ENCODE assay signal across 33 cellular contexts in genomic region chr9:96741771-96742170, GRCh38.
"Had no signal": no experiment of that assay in that cellular context is flagged by ENCODE, and none has a peak within 500 bp of the region (broad histone marks: within the 10 kb centered on the region; RNA-seq: fewer than 3 reads in every experiment).

No MANE protein-coding gene starts in this region.

- H3K4me1 ChIP-seq: esophagus muscularis mucosa, foreskin keratinocyte, gastrocnemius medialis had no signal

- H3K4me1 Mint-ChIP-seq: activated B cell treated with CpG ODN at 0.5 μM for 24 hours; activated naive CD4-positive, alpha-beta T cell treated with anti-CD3 and anti-CD28 coated beads, Interleukin-2, amount 10 ng/mL, durations not matched to agents 7 days and 5 days; activated naive CD8-positive, alpha-beta T cell treated with anti-CD3 and anti-CD28 coated beads, Interleukin-2, amount 10 ng/mL, durations not matched to agents 7 days and 5 days; central memory CD8-positive, alpha-beta T cell; endodermal cell; T-helper 17 cell had no signal

- H3K36me3 ChIP-seq: brain microvascular endothelial cell, WERI-Rb-1 had no signal

- H3K4me3 ChIP-seq: coronary artery, dorsolateral prefrontal cortex, esophagus muscularis mucosa, gastrocnemius medialis had no signal

- H3K27ac ChIP-seq: brain microvascular endothelial cell, coronary artery, dorsolateral prefrontal cortex, esophagus muscularis mucosa, foreskin keratinocyte, gastrocnemius medialis, WERI-Rb-1 had no signal

- DNase-seq: activated B cell treated with CpG ODN at 0.5 μM for 24 hours; activated CD4-positive, alpha-beta T cell treated with anti-CD3 and anti-CD28 coated beads for 48 hours; activated CD4-positive, alpha-beta T cell treated with anti-CD3 and anti-CD28 coated beads, Interleukin-2, amount 50 U/mL, for 1 hour; activated CD4-positive, alpha-beta T cell treated with anti-CD3 and anti-CD28 coated beads, Interleukin-2, amount 50 U/mL, for 48 hours; activated CD8-positive, alpha-beta memory T cell treated with anti-CD3 and anti-CD28 coated beads for 24 hours; activated CD8-positive, alpha-beta memory T cell treated with anti-CD3 and anti-CD28 coated beads, Interleukin-2, amount 50 U/mL, for 4 hours; activated CD8-positive, alpha-beta T cell treated with anti-CD3 and anti-CD28 coated beads for 36 hours; activated gamma-delta T cell; activated naive CD4-positive, alpha-beta T cell; activated naive CD4-positive, alpha-beta T cell treated with anti-CD3 and anti-CD28 coated beads, Interleukin-2, amount 10 ng/mL, durations not matched to agents 7 days and 5 days; activated naive CD8-positive, alpha-beta T cell treated with anti-CD3 and anti-CD28 coated beads, Interleukin-2, amount 10 ng/mL, durations not matched to agents 7 days and 5 days; activated T-cell treated with anti-CD3 and anti-CD28 coated beads, Interleukin-2, amount 50 U/mL, for 1 hour; activated T-cell treated with anti-CD3 and anti-CD28 coated beads, Interleukin-2, amount 50 U/mL, for 48 hours; amniotic stem cell; anterior cingulate cortex; brain microvascular endothelial cell; dorsolateral prefrontal cortex; effector memory CD4-positive, alpha-beta T cell; endodermal cell; erythroblast; foreskin keratinocyte; gastrocnemius medialis; glutamatergic neuron; T-helper 1 cell; T-helper 17 cell; T1000; WERI-Rb-1 had no signal

- H3K27me3 Mint-ChIP-seq: activated B cell treated with CpG ODN at 0.5 μM for 24 hours; activated CD8-positive, alpha-beta T cell treated with anti-CD3 and anti-CD28 coated beads for 36 hours; activated naive CD4-positive, alpha-beta T cell treated with anti-CD3 and anti-CD28 coated beads, Interleukin-2, amount 10 ng/mL, durations not matched to agents 7 days and 5 days; activated naive CD8-positive, alpha-beta T cell treated with anti-CD3 and anti-CD28 coated beads, Interleukin-2, amount 10 ng/mL, durations not matched to agents 7 days and 5 days; dendritic cell treated with granulocyte-macrophage colony-stimulating factor and Interleukin-4, amounts not matched to agents 40 ng/mL and 50 ng/mL, for 4 days; T-helper 17 cell had no signal

- H3K4me3 Mint-ChIP-seq: activated B cell treated with CpG ODN at 0.5 μM for 24 hours; activated CD8-positive, alpha-beta T cell treated with anti-CD3 and anti-CD28 coated beads for 36 hours; activated naive CD4-positive, alpha-beta T cell treated with anti-CD3 and anti-CD28 coated beads, Interleukin-2, amount 10 ng/mL, durations not matched to agents 7 days and 5 days; activated naive CD8-positive, alpha-beta T cell treated with anti-CD3 and anti-CD28 coated beads, Interleukin-2, amount 10 ng/mL, durations not matched to agents 7 days and 5 days; central memory CD8-positive, alpha-beta T cell; dendritic cell treated with granulocyte-macrophage colony-stimulating factor and Interleukin-4, amounts not matched to agents 40 ng/mL and 50 ng/mL, for 4 days; endodermal cell; T-helper 17 cell; T-helper 2 cell treated with Interferon-gamma antibody and Interleukin-4, amounts not matched to agents 5 μg/mL and 100 μg/mL, for 36 hours had no signal

- H3K27ac Mint-ChIP-seq: activated B cell treated with CpG ODN at 0.5 μM for 24 hours; activated CD8-positive, alpha-beta T cell treated with anti-CD3 and anti-CD28 coated beads for 36 hours; activated naive CD4-positive, alpha-beta T cell treated with anti-CD3 and anti-CD28 coated beads, Interleukin-2, amount 10 ng/mL, durations not matched to agents 7 days and 5 days; activated naive CD4-positive, alpha-beta T cell treated with anti-CD3 and anti-CD28 coated beads, Interleukin-2, amount 50 U/mL, for 72 hours; activated naive CD8-positive, alpha-beta T cell treated with anti-CD3 and anti-CD28 coated beads, Interleukin-2, amount 10 ng/mL, durations not matched to agents 7 days and 5 days; dendritic cell treated with granulocyte-macrophage colony-stimulating factor and Interleukin-4, amounts not matched to agents 40 ng/mL and 50 ng/mL, for 4 days; endodermal cell; T-helper 17 cell; T-helper 2 cell treated with Interferon-gamma antibody and Interleukin-4, amounts not matched to agents 5 μg/mL and 100 μg/mL, for 36 hours had no signal

- H3K27me3 ChIP-seq: brain microvascular endothelial cell, dorsolateral prefrontal cortex, esophagus muscularis mucosa, foreskin keratinocyte, gastrocnemius medialis had no signal
